22 cellular contexts compared by ENCODE assay signal in genomic region chr10:17954856-17955255, GRCh38. TPM values are rescaled to one million over a fixed set of nuclear protein-coding genes. Genes with fewer than 3 reads are reported as not detected.
DNase-seq lines count a peak whose midpoint lies in the region; ATAC-seq and TF ChIP-seq lines count a peak whose summit lies in the region.
"Had no signal": no experiment of that assay in that cellular context is flagged by ENCODE, and none has a peak within 500 bp of the region (broad histone marks: within the 10 kb centered on the region; RNA-seq: fewer than 3 reads in every experiment).

No MANE protein-coding gene starts in this region.

- peaks cover 2% of the 10 kb centered on the region for H3K27me3 ChIP-seq in osteoblast (ENCODE audit: insufficient read depth, low read length)
- no peaks in the 10 kb centered on the region for H3K27me3 ChIP-seq in esophagus squamous epithelium

- H3K9me3 Mint-ChIP-seq in naive thymus-derived CD8-positive, alpha-beta T cell = peaks cover 0 to 9% (median 5%) of the 10 kb centered on the region in 9 donors

- peak overlapping the region; percentile 61 for H2AFZ ChIP-seq in osteoblast (ENCODE audit: low read length)

- H3K36me3 ChIP-seq in osteoblast (ENCODE audit: insufficient read depth, low read length) (no peaks in the 10 kb centered on the region), esophagus squamous epithelium (no peaks in the 10 kb centered on the region)
- H3K36me3 ChIP-seq: BE2C, HAP-1 had no signal

- no peak for ATAC-seq in naive thymus-derived CD8-positive, alpha-beta T cell

- no peaks in the 10 kb centered on the region for H3K9me3 ChIP-seq in osteoblast (ENCODE audit: low read depth, low read length)
- peaks cover 0 to 6% (median 0%) of the 10 kb centered on the region in 3 donors for H3K9me3 ChIP-seq in esophagus squamous epithelium
- H3K9me3 ChIP-seq: BE2C, HAP-1 had no signal

- H3K79me2 ChIP-seq in osteoblast (ENCODE audit: insufficient read depth, low read length) = no peaks in the 10 kb centered on the region

- TF ChIP-seq CTCF in AG10803 (conservative IDR thresholded peaks at IDR 0.05; ENCODE audit: low read length) (no peak), fibroblast of mammary gland (conservative IDR thresholded peaks at IDR 0.05; ENCODE audit: control insufficient read depth, insufficient read depth, low read depth, low read length) (no peak), osteoblast (IDR thresholded peaks at IDR 0.05; ENCODE audit: extremely low read depth, low read depth, low read length) (no peak), esophagus squamous epithelium (IDR thresholded peaks at IDR 0.05) (no peak), RWPE1 (conservative IDR thresholded peaks at IDR 0.05; ENCODE audit: low read depth) (no peak), GM20000 (IDR thresholded peaks at IDR 0.05; ENCODE audit: extremely low read depth, missing control alignments) (no peak)

- no peak overlapping the region for H3K4me3 Mint-ChIP-seq in naive thymus-derived CD8-positive, alpha-beta T cell
- H3K4me3 Mint-ChIP-seq: CD4-positive, alpha-beta memory T cell had no signal

- no peak for TF ChIP-seq POLR2A in esophagus squamous epithelium (IDR thresholded peaks at IDR 0.05)

- H3K27me3 Mint-ChIP-seq in naive thymus-derived CD8-positive, alpha-beta T cell = peaks cover 1 to 4% (median 2%) of the 10 kb centered on the region in 5 donors

- H3K4me2 ChIP-seq in osteoblast (ENCODE audit: insufficient read depth, low read length) = no peak overlapping the region

- H3K4me1 ChIP-seq in osteoblast (ENCODE audit: insufficient read depth, low read length) = peaks cover 15% of the 10 kb centered on the region
- H3K4me1 ChIP-seq in esophagus squamous epithelium = no peaks in the 10 kb centered on the region
- H3K4me1 ChIP-seq: BE2C, HAP-1 had no signal

- H3K36me3 Mint-ChIP-seq in naive thymus-derived CD8-positive, alpha-beta T cell = no peaks in the 10 kb centered on the region
- H3K36me3 Mint-ChIP-seq: CD4-positive, alpha-beta memory T cell had no signal

- H3K4me1 Mint-ChIP-seq in naive thymus-derived CD8-positive, alpha-beta T cell = peaks cover 0 to 1% (median 0%) of the 10 kb centered on the region in 4 donors
- H3K4me1 Mint-ChIP-seq: CD4-positive, alpha-beta memory T cell had no signal

- 70 to 81% methylated on average over 2 of the region's 2 CpGs for WGBS in esophagus squamous epithelium, 2 donors

- CTCF ChIA-PET in RWPE1 (lab: Yijun Ruan, JAX) = no interaction called here

- H3K27ac Mint-ChIP-seq in naive thymus-derived CD8-positive, alpha-beta T cell = no peak overlapping the region

- H3K27ac ChIP-seq in osteoblast (ENCODE audit: low read depth, low read length) = no peak overlapping the region
- H3K27ac ChIP-seq in esophagus squamous epithelium = no peak overlapping the region
- H3K27ac ChIP-seq in RWPE1 = no peak overlapping the region
- H3K27ac ChIP-seq: SK-N-MC had no signal

- POLR2A ChIA-PET in RWPE1 (lab: Yijun Ruan, JAX; ENCODE audit: low non-redundant PET) = no interaction called here
- POLR2A ChIA-PET in naive thymus-derived CD8-positive, alpha-beta T cell (lab: Charles Lee) = no interaction called here

- intact Hi-C loops in esophagus squamous epithelium (cut with DNase I) = no loop called here

- no peaks in the 10 kb centered on the region for H4K20me1 ChIP-seq in osteoblast (ENCODE audit: insufficient read depth, low read length)

- H3K4me3 ChIP-seq in AG10803 (ENCODE audit: low read length) (no peak overlapping the region), fibroblast of mammary gland (ENCODE audit: control insufficient read depth, low read depth, low read length) (no peak overlapping the region), osteoblast (ENCODE audit: insufficient read depth, low read length) (no peak overlapping the region), esophagus squamous epithelium (no peak overlapping the region)
- H3K4me3 ChIP-seq: HAP-1, SK-N-MC had no signal

- peak; percentile 28 for DNase-seq in AG10803 (ENCODE audit: low read depth)
- DNase-seq in GM03348 (ENCODE audit: low spot score) = peak; percentile 29
- peak; percentile 73 for DNase-seq in fibroblast of mammary gland (ENCODE audit: low read depth)
- DNase-seq in osteoblast (ENCODE audit: insufficient read length, low spot score, missing footprints) = no peak
- DNase-seq in esophagus squamous epithelium (lab: John Stamatoyannopoulos, UW) = no peak
- no peak for DNase-seq in RWPE1 (ENCODE audit: low spot score)
- no peak for DNase-seq in GM20000 (ENCODE audit: low spot score)
- DNase-seq in naive thymus-derived CD8-positive, alpha-beta T cell = no peak
- DNase-seq: ACHN; BE2C; CD4-positive, alpha-beta memory T cell; DMS153; NCI-H1092 treated with DMSO at 0.1 percent for 48 hours; NCI-H146; NCI-H2029 treated with DMSO at 0.1 percent for 48 hours; NCI-H748 treated with DMSO at 0.1 percent for 48 hours; OCI-M1; SHP77 had no signal

RNA-seq across cellular contexts. Expression of gene SLC39A12, which starts 3.1 kb away (rescaled TPM):
- total RNA-seq in osteoblast (not detected in 2 replicates), esophagus squamous epithelium (not detected)
- total RNA-seq in naive thymus-derived CD8-positive, alpha-beta T cell = not detected
- not detected for polyA plus RNA-seq in naive thymus-derived CD8-positive, alpha-beta T cell
- total RNA-seq: CD4-positive, alpha-beta memory T cell; Daoy; NCI-H460 had no signal
- polyA plus RNA-seq: CD4-positive, alpha-beta memory T cell had no signal

Comparison
In these comparisons a context has a peak if more than half of its experiments do, and no peak if none do; other contexts are left out.
1. DNase-seq: peak in AG10803 (single experiment), GM03348 (single experiment) and fibroblast of mammary gland (single experiment); none in osteoblast (single experiment), esophagus squamous epithelium (single experiment), RWPE1 (single experiment), GM20000 (single experiment) and naive thymus-derived CD8-positive, alpha-beta T cell (0 of 10).